ENCODE assay signal across 1 cellular context in the genomic region with DNA sequence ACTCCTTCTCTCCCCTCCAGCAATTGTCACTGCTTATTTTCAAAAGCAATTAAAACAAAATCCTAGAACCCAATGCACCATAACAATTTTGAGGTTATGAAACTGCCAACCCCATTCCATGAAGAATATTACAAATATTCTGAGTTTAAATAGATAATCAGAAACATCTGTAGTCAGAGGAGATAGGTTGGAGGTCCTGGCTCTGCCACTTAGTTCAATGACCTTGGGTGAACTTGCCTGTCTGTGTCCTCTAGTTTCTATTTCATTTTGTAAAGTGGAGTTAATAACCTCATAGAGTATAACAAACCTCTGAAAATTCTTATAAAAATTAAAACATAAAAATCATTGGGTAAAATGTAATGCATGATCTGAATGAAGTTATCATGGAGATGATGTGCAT.
TF ChIP-seq lines count a peak whose summit lies in the region.

No MANE protein-coding gene starts in this region.

TF ChIP-seq in SK-N-SH treated with all-trans-retinoic acid at 6 μM for 48 hours, 23 proteins besides CTCF, POLR2A, EP300 and RAD21 (continued from another document):
- TF ChIP-seq, protein P1, sequence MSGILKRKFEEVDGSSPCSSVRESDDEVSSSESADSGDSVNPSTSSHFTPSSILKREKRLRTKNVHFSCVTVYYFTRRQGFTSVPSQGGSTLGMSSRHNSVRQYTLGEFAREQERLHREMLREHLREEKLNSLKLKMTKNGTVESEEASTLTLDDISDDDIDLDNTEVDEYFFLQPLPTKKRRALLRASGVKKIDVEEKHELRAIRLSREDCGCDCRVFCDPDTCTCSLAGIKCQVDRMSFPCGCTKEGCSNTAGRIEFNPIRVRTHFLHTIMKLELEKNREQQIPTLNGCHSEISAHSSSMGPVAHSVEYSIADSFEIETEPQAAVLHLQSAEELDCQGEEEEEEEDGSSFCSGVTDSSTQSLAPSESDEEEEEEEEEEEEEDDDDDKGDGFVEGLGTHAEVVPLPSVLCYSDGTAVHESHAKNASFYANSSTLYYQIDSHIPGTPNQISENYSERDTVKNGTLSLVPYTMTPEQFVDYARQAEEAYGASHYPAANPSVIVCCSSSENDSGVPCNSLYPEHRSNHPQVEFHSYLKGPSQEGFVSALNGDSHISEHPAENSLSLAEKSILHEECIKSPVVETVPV (CRISPR knock-in tag; IDR thresholded peaks at IDR 0.05) = no peak
- no peak for TF ChIP-seq CSDC2 (CRISPR knock-in tag; IDR thresholded peaks at IDR 0.05)
